ENCODE assay signal across 1 cellular context in genomic region chr1:11039351-11040104, GRCh38.
TF ChIP-seq lines count a peak whose summit lies in the region.

No MANE protein-coding gene starts in this region.

TF ChIP-seq in IMR-90, 13 proteins besides CTCF, POLR2A, EP300 and RAD21 (continued from another document):
- TF ChIP-seq SMC3 (IDR thresholded peaks at IDR 0.05; ENCODE audit: low read depth, low read length) (no peak), CEBPB (IDR thresholded peaks at IDR 0.05; ENCODE audit: low read depth, low read length) (no peak), RFX5 (IDR thresholded peaks at IDR 0.05; ENCODE audit: low read depth, low read length) (no peak), MAZ (IDR thresholded peaks at IDR 0.05; ENCODE audit: borderline replicate concordance, low read depth, low read length) (no peak)
TF ChIP-seq in IMR-90: peak in this region for 0.
